18 cellular contexts compared by ENCODE assay signal in the genomic region with DNA sequence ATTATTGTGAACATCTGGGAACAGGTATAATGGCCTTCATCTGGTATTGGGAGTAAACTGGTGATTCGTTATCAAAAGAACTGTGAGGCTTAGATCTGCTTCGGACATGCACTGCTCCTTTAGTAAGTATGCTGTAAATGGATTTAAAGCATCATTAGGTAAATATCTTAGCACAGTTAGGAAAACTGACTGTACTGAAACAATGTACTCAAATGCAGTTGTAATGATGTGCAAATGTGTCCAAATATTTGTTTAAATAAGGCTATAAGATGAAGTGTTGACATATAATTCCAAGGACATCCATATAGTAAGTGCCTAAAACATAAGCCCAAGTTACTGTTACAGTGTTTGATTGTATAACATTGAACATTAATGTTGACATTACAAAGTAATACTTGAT.
DNase-seq lines count a peak whose midpoint lies in the region; FAIRE-seq lines count a peak whose summit lies in the region.
"Had no signal": no experiment of that assay in that cellular context is flagged by ENCODE, and none has a peak within 500 bp of the region (broad histone marks: within the 10 kb centered on the region; RNA-seq: fewer than 3 reads in every experiment).

No MANE protein-coding gene starts in this region.

- DNase-seq in DMS53 (lab: John Stamatoyannopoulos, UW), result peak; percentile 33
- DNase-seq in DMS53 treated with DMSO at 0.1 percent for 48 hours (lab: John Stamatoyannopoulos, UW; ENCODE audit: unreplicated experiment), result no peak
- peak; percentile 20 for DNase-seq in NCI-H526 treated with DMSO at 0.1 percent for 48 hours (lab: John Stamatoyannopoulos, UW)
- no peak for DNase-seq in NCI-H526 (lab: John Stamatoyannopoulos, UW)
- DNase-seq in NCI-H69 (lab: John Stamatoyannopoulos, UW), result peak; percentile 12
- no peak for DNase-seq in frontal cortex (ENCODE audit: low spot score in 2 of 2)
- no peak for DNase-seq in NCI-H1436 treated with DMSO at 0.1 percent for 48 hours (lab: John Stamatoyannopoulos, UW)
- DNase-seq: AML-193; Caco-2; Calu3; CD4-positive, alpha-beta T cell; CD8-positive, alpha-beta T cell; DMS79 treated with DMSO at 0.1 percent for 48 hours; GF-D8 had no signal

- no peak for FAIRE-seq in frontal cortex (lab: Jason Lieb, UNC)
- FAIRE-seq: A549, D721Med, GM12891, GM19239 had no signal

Comparison
In these comparisons a context has a peak if more than half of its experiments do, and no peak if none do; other contexts are left out.
1. DNase-seq: peak in DMS53 (single experiment), NCI-H526 treated with DMSO at 0.1 percent for 48 hours (single experiment) and NCI-H69 (single experiment); none in DMS53 treated with DMSO at 0.1 percent for 48 hours (single experiment), NCI-H526 (0 of 2), frontal cortex (0 of 2) and NCI-H1436 treated with DMSO at 0.1 percent for 48 hours (single experiment).